ENCODE assay signal across 1 cellular context in the genomic region with DNA sequence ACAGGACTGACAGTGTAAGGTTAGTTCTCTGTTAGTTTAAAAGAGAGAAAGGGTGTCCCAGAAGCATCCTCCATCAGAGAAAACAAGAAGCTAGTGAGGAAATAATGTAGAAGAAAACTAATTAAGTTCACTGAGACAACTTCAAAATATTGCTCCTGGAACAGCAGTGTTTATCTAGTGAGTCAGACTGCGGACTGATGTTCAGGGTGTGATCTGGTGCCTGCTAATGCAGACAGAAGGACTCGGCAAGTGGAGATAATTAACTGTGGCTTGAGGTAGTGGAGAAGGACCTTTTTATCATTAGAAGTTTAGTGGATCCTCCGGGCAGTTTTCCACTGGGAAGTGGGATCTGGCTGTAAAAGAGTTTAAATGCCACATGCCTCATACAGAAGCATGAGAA.
TF ChIP-seq lines count a peak whose summit lies in the region.

No MANE protein-coding gene starts in this region.

TF ChIP-seq in HEK293, 187 proteins besides CTCF, POLR2A, EP300 and RAD21 (continued from another document and continues in another):
- TF ChIP-seq ZNF560 (tag by site-specific recombination; IDR thresholded peaks at IDR 0.05; ENCODE audit: borderline replicate concordance) (no peak), ZNF398 (tag by site-specific recombination; IDR thresholded peaks at IDR 0.05) (no peak), YY1 (tag by site-specific recombination; IDR thresholded peaks at IDR 0.05) (no peak), ZBTB17 (tag by site-specific recombination; IDR thresholded peaks at IDR 0.05) (peak; percentile 49), ZNF18 (tag by site-specific recombination; IDR thresholded peaks at IDR 0.05) (peak; percentile 84), ZXDB (tag by site-specific recombination; IDR thresholded peaks at IDR 0.05) (no peak), ZNF391 (tag by site-specific recombination; IDR thresholded peaks at IDR 0.05; ENCODE audit: borderline replicate concordance, low read depth) (no peak), ZNF157 (tag by site-specific recombination; IDR thresholded peaks at IDR 0.05) (no peak), ZNF433 (tag by site-specific recombination; IDR thresholded peaks at IDR 0.05; ENCODE audit: low read depth) (no peak), ZNF48 (tag by site-specific recombination; IDR thresholded peaks at IDR 0.05) (no peak), REPIN1 (tag by site-specific recombination; IDR thresholded peaks at IDR 0.05; ENCODE audit: low read depth) (no peak), ZNF416 (tag by site-specific recombination; IDR thresholded peaks at IDR 0.05) (no peak), WT1 (tag by site-specific recombination; IDR thresholded peaks at IDR 0.05) (peak; percentile 61), ZNF830 (tag by site-specific recombination; IDR thresholded peaks at IDR 0.05; ENCODE audit: low read depth) (no peak), ZNF549 (tag by site-specific recombination; IDR thresholded peaks at IDR 0.05) (no peak), ZNF624 (tag by site-specific recombination; IDR thresholded peaks at IDR 0.05) (no peak), ZNF791 (tag by site-specific recombination; IDR thresholded peaks at IDR 0.05) (no peak), MYNN (tag by site-specific recombination; IDR thresholded peaks at IDR 0.05; ENCODE audit: borderline replicate concordance) (peak; percentile 62; the same call in 1 of the 2 replicates), OSR2 (tag by site-specific recombination; IDR thresholded peaks at IDR 0.05) (peak; percentile 96), ZNF221 (tag by site-specific recombination; IDR thresholded peaks at IDR 0.05; ENCODE audit: borderline replicate concordance) (no peak), GLIS2 (tag by site-specific recombination; IDR thresholded peaks at IDR 0.05) (no peak), FEZF1 (tag by site-specific recombination; IDR thresholded peaks at IDR 0.05) (0 out of 2 replicates have a peak, but pooled peaks have one; percentile 16), TRIM28 (IDR thresholded peaks at IDR 0.05; ENCODE audit: borderline replicate concordance, low read length) (peak; percentile 79), ZNF426 (tag by site-specific recombination; IDR thresholded peaks at IDR 0.05) (no peak), YY2 (tag by site-specific recombination; IDR thresholded peaks at IDR 0.05) (no peak), PATZ1 (tag by site-specific recombination; IDR thresholded peaks at IDR 0.05) (no peak), ZNF274 (IDR thresholded peaks at IDR 0.05; ENCODE audit: low read length) (no peak), ZNF274 (tag by site-specific recombination; IDR thresholded peaks at IDR 0.05; ENCODE audit: borderline replicate concordance) (no peak), KLF16 (tag by site-specific recombination; IDR thresholded peaks at IDR 0.05) (no peak), ZNF664 (tag by site-specific recombination; IDR thresholded peaks at IDR 0.05) (no peak), ZNF600 (tag by site-specific recombination; IDR thresholded peaks at IDR 0.05) (peak; percentile 75), ZBTB1 (tag by site-specific recombination; IDR thresholded peaks at IDR 0.05) (no peak), BCL11A (tag by site-specific recombination; IDR thresholded peaks at IDR 0.05; ENCODE audit: low read depth) (peak; percentile 21; the same call in 1 of the 2 replicates)
- TF ChIP-seq, protein P1, sequence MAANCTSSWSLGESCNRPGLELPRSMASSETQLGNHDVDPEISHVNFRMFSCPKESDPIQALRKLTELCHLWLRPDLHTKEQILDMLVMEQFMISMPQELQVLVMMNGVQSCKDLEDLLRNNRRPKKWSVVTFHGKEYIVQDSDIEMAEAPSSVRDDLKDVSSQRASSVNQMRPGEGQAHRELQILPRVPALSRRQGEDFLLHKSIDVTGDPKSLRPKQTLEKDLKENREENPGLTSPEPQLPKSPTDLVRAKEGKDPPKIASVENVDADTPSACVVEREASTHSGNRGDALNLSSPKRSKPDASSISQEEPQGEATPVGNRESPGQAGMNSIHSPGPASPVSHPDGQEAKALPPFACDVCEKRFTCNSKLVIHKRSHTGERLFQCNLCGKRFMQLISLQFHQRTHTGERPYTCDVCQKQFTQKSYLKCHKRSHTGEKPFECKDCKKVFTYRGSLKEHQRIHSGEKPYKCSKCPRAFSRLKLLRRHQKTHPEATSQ (tag by site-specific recombination; IDR thresholded peaks at IDR 0.05), result no peak
- TF ChIP-seq, protein P2, sequence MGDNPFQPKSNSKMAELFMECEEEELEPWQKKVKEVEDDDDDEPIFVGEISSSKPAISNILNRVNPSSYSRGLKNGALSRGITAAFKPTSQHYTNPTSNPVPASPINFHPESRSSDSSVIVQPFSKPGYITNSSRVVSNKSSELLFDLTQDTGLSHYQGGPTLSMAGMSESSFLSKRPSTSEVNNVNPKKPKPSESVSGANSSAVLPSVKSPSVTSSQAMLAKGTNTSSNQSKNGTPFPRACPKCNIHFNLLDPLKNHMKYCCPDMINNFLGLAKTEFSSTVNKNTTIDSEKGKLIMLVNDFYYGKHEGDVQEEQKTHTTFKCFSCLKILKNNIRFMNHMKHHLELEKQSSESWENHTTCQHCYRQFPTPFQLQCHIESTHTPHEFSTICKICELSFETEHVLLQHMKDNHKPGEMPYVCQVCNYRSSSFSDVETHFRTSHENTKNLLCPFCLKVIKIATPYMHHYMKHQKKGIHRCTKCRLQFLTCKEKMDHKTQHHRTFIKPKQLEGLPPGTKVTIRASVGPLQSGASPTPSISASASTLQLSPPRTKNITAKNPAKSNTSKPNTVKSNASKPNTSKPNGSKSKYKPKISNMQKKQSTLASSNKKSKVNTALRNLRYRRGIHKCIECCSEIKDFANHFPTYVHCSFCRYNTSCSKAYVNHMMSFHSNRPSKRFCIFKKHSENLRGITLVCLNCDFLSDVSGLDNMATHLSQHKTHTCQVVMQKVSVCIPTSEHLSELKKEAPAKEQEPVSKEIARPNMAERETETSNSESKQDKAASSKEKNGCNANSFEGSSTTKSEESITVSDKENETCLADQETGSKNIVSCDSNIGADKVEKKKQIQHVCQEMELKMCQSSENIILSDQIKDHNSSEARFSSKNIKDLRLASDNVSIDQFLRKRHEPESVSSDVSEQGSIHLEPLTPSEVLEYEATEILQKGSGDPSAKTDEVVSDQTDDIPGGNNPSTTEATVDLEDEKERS (tag by site-specific recombination; IDR thresholded peaks at IDR 0.05), result no peak
- TF ChIP-seq, protein P3, sequence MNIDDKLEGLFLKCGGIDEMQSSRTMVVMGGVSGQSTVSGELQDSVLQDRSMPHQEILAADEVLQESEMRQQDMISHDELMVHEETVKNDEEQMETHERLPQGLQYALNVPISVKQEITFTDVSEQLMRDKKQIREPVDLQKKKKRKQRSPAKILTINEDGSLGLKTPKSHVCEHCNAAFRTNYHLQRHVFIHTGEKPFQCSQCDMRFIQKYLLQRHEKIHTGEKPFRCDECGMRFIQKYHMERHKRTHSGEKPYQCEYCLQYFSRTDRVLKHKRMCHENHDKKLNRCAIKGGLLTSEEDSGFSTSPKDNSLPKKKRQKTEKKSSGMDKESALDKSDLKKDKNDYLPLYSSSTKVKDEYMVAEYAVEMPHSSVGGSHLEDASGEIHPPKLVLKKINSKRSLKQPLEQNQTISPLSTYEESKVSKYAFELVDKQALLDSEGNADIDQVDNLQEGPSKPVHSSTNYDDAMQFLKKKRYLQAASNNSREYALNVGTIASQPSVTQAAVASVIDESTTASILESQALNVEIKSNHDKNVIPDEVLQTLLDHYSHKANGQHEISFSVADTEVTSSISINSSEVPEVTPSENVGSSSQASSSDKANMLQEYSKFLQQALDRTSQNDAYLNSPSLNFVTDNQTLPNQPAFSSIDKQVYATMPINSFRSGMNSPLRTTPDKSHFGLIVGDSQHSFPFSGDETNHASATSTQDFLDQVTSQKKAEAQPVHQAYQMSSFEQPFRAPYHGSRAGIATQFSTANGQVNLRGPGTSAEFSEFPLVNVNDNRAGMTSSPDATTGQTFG (tag by site-specific recombination; IDR thresholded peaks at IDR 0.05; ENCODE audit: borderline replicate concordance), result no peak
- TF ChIP-seq, protein P4, sequence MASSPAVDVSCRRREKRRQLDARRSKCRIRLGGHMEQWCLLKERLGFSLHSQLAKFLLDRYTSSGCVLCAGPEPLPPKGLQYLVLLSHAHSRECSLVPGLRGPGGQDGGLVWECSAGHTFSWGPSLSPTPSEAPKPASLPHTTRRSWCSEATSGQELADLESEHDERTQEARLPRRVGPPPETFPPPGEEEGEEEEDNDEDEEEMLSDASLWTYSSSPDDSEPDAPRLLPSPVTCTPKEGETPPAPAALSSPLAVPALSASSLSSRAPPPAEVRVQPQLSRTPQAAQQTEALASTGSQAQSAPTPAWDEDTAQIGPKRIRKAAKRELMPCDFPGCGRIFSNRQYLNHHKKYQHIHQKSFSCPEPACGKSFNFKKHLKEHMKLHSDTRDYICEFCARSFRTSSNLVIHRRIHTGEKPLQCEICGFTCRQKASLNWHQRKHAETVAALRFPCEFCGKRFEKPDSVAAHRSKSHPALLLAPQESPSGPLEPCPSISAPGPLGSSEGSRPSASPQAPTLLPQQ (tag by site-specific recombination; IDR thresholded peaks at IDR 0.05), result no peak
- TF ChIP-seq, protein P5, sequence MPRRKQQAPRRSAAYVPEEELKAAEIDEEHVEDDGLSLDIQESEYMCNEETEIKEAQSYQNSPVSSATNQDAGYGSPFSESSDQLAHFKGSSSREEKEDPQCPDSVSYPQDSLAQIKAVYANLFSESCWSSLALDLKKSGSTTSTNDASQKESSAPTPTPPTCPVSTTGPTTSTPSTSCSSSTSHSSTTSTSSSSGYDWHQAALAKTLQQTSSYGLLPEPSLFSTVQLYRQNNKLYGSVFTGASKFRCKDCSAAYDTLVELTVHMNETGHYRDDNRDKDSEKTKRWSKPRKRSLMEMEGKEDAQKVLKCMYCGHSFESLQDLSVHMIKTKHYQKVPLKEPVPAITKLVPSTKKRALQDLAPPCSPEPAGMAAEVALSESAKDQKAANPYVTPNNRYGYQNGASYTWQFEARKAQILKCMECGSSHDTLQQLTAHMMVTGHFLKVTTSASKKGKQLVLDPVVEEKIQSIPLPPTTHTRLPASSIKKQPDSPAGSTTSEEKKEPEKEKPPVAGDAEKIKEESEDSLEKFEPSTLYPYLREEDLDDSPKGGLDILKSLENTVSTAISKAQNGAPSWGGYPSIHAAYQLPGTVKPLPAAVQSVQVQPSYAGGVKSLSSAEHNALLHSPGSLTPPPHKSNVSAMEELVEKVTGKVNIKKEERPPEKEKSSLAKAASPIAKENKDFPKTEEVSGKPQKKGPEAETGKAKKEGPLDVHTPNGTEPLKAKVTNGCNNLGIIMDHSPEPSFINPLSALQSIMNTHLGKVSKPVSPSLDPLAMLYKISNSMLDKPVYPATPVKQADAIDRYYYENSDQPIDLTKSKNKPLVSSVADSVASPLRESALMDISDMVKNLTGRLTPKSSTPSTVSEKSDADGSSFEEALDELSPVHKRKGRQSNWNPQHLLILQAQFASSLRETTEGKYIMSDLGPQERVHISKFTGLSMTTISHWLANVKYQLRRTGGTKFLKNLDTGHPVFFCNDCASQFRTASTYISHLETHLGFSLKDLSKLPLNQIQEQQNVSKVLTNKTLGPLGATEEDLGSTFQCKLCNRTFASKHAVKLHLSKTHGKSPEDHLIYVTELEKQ (tag by site-specific recombination; IDR thresholded peaks at IDR 0.05; ENCODE audit: borderline replicate concordance), result 0 out of 2 replicates have a peak, but pooled peaks have one; percentile 28
- TF ChIP-seq, protein P6, sequence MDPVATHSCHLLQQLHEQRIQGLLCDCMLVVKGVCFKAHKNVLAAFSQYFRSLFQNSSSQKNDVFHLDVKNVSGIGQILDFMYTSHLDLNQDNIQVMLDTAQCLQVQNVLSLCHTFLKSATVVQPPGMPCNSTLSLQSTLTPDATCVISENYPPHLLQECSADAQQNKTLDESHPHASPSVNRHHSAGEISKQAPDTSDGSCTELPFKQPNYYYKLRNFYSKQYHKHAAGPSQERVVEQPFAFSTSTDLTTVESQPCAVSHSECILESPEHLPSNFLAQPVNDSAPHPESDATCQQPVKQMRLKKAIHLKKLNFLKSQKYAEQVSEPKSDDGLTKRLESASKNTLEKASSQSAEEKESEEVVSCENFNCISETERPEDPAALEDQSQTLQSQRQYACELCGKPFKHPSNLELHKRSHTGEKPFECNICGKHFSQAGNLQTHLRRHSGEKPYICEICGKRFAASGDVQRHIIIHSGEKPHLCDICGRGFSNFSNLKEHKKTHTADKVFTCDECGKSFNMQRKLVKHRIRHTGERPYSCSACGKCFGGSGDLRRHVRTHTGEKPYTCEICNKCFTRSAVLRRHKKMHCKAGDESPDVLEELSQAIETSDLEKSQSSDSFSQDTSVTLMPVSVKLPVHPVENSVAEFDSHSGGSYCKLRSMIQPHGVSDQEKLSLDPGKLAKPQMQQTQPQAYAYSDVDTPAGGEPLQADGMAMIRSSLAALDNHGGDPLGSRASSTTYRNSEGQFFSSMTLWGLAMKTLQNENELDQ (tag by site-specific recombination; IDR thresholded peaks at IDR 0.05; ENCODE audit: low read depth), result no peak
